ENCODE assay signal across 23 cellular contexts in the genomic region with DNA sequence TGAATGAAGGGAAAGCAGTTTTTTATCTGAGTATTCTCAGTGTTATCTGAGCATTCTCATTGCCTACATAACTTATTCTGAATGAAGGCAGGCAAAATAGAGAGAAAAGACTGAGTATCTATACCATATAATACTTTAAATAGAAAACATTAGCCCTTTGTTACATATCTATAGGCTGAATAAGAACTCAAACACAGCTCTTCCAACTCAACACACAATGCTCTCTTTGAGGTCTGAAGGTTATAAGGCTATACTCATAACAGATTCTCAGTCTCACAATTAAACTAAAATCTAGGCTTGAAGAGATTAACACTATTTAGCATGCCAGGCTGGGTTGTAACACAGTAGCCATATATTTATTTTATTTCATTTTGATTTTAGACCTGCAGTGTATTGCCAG. TPM values are rescaled to one million over a fixed set of nuclear protein-coding genes. Genes with fewer than 3 reads are reported as not detected.
"Had no signal": no experiment of that assay in that cellular context is flagged by ENCODE, and none has a peak within 500 bp of the region (broad histone marks: within the 10 kb centered on the region; RNA-seq: fewer than 3 reads in every experiment).

No MANE protein-coding gene starts in this region.

- H3K4me3 Mint-ChIP-seq: T-cell; T-helper 1 cell treated with Interleukin-12 subunit alpha and Interleukin-12 subunit beta and Interleukin-4 antibody, amounts not matched to agents 30 μg/mL and 1 μg/mL, for 36 hours had no signal

- H3K27ac ChIP-seq: SJSA1 had no signal

- H3K4me1 ChIP-seq: SJSA1 had no signal

- H3K9me2 ChIP-seq: SK-N-SH had no signal

- ATAC-seq: T-cell had no signal

- H3K4me2 ChIP-seq: SK-N-SH had no signal

- H3K36me3 ChIP-seq: SJSA1 had no signal

- H3K27me3 ChIP-seq: SJSA1 had no signal

- H3K36me3 Mint-ChIP-seq: T-cell had no signal

- H3K9ac ChIP-seq: SK-N-SH had no signal

- FAIRE-seq: RCC 7860 had no signal

- H3K4me1 Mint-ChIP-seq: T-cell had no signal

- H3K4me3 ChIP-seq: SJSA1 had no signal

- H3K27me3 Mint-ChIP-seq: T-cell had no signal

- H3K27ac Mint-ChIP-seq: T-cell; T-helper 1 cell treated with Interleukin-12 subunit alpha and Interleukin-12 subunit beta and Interleukin-4 antibody, amounts not matched to agents 30 μg/mL and 1 μg/mL, for 36 hours had no signal

- DNase-seq: KBM-7, MV-4-11, NCI-H1048, NCI-H1105, NCI-H1417, NCI-H146, NCI-H1694 treated with DMSO at 0.1 percent for 48 hours, NCI-H2029 treated with DMSO at 0.1 percent for 48 hours, NCI-H2171 treated with DMSO at 0.1 percent for 48 hours, NCI-H345, NCI-H446 treated with DMSO at 0.1 percent for 48 hours, NCI-H524, NCI-H526 treated with DMSO at 0.1 percent for 48 hours, NCI-H774, Right ventricle myocardium superior, RPMI8226, SIG-M5, SK-N-SH, SW 1271, T-cell had no signal

- H3K9me3 ChIP-seq: SJSA1, SK-N-SH had no signal

RNA-seq across cellular contexts. Expression of gene EYS, which starts 56.9 kb away (rescaled TPM):
- total RNA-seq: Right ventricle myocardium superior, SJSA1, T-cell had no signal
